19 cellular contexts compared by ENCODE assay signal in genomic region chr6:93358435-93358834, GRCh38.
"Had no signal": no experiment of that assay in that cellular context is flagged by ENCODE, and none has a peak within 500 bp of the region (broad histone marks: within the 10 kb centered on the region; RNA-seq: fewer than 3 reads in every experiment).

No MANE protein-coding gene starts in this region.

- FAIRE-seq: islet of Langerhans had no signal

- H3K4me3 Mint-ChIP-seq: naive thymus-derived CD4-positive, alpha-beta T cell; nephron progenitor cell; stimulated activated memory B cell treated with anti-CD40 and anti-IgM and Interleukin-4, amounts not matched to agents 10 μg/mL and 1 μg/mL and 100 μg/mL, for 72 hours; stimulated activated naive CD8-positive, alpha-beta T cell treated with anti-CD3 and anti-CD28 coated beads, Interleukin-15, Interleukin-2, amounts not matched to agents 100 ng/mL and 50 ng/mL, for 24 hours had no signal

- ATAC-seq: heart right ventricle; naive thymus-derived CD4-positive, alpha-beta T cell; psoas muscle; sciatic nerve; stimulated activated memory B cell treated with anti-CD40 and anti-IgM and Interleukin-4, amounts not matched to agents 10 μg/mL and 1 μg/mL and 100 μg/mL, for 72 hours had no signal

- DNase-seq: cortex of kidney; effector CD8-positive, alpha-beta T cell; foreskin melanocyte; heart right ventricle; kidney glomerular epithelial cell; mammary epithelial cell; naive thymus-derived CD4-positive, alpha-beta T cell; nephron progenitor cell; psoas muscle; retina; spleen; stimulated activated CD4-positive, alpha-beta T cell treated with anti-CD3 and anti-CD28 coated beads, Interleukin-15, amount 100 ng/mL, for 24 hours; stimulated activated CD4-positive, alpha-beta T cell treated with anti-CD3 and anti-CD28 coated beads, Interleukin-1b, Interleukin-23, amount 100 ng/mL, for 48 hours; stimulated activated CD4-positive, alpha-beta T cell treated with anti-CD3 and anti-CD28 coated beads, Interleukin-4, amount 100 ng/mL, for 24 hours; testis had no signal

- H3K27ac Mint-ChIP-seq: naive thymus-derived CD4-positive, alpha-beta T cell; nephron progenitor cell; stimulated activated memory B cell treated with anti-CD40 and anti-IgM and Interleukin-4, amounts not matched to agents 10 μg/mL and 1 μg/mL and 100 μg/mL, for 72 hours; stimulated activated naive CD8-positive, alpha-beta T cell treated with anti-CD3 and anti-CD28 coated beads, Interleukin-15, Interleukin-2, amounts not matched to agents 100 ng/mL and 50 ng/mL, for 24 hours had no signal

- H3K9me3 Mint-ChIP-seq: nephron progenitor cell; stimulated activated naive CD8-positive, alpha-beta T cell treated with anti-CD3 and anti-CD28 coated beads, Interleukin-15, Interleukin-2, amounts not matched to agents 100 ng/mL and 50 ng/mL, for 24 hours had no signal

- H3K27me3 Mint-ChIP-seq: naive thymus-derived CD4-positive, alpha-beta T cell; stimulated activated memory B cell treated with anti-CD40 and anti-IgM and Interleukin-4, amounts not matched to agents 10 μg/mL and 1 μg/mL and 100 μg/mL, for 72 hours; stimulated activated naive CD8-positive, alpha-beta T cell treated with anti-CD3 and anti-CD28 coated beads, Interleukin-15, Interleukin-2, amounts not matched to agents 100 ng/mL and 50 ng/mL, for 24 hours had no signal

- H3K4me1 Mint-ChIP-seq: naive thymus-derived CD4-positive, alpha-beta T cell; stimulated activated memory B cell treated with anti-CD40 and anti-IgM and Interleukin-4, amounts not matched to agents 10 μg/mL and 1 μg/mL and 100 μg/mL, for 72 hours had no signal
